17 cellular contexts compared by ENCODE assay signal in genomic region chr2:217897091-217897715, GRCh38.
A peak's percentile ranks its signal among the peaks of the same experiment; 100 is the strongest.
DNase-seq lines count a peak whose midpoint lies in the region; ATAC-seq, FAIRE-seq and TF ChIP-seq lines count a peak whose summit lies in the region.
"Had no signal": no experiment of that assay in that cellular context is flagged by ENCODE, and none has a peak within 500 bp of the region (broad histone marks: within the 10 kb centered on the region; RNA-seq: fewer than 3 reads in every experiment).

No MANE protein-coding gene starts in this region.

- TF ChIP-seq CTCF in bronchial epithelial cell (IDR thresholded peaks at IDR 0.05; ENCODE audit: insufficient read depth, low read length, severe bottlenecking): no peak

- ATAC-seq in left lobe of liver (peak; percentile 53), GM19351 (IDR thresholded peaks at IDR 0.05; ENCODE audit: unreplicated experiment) (no peak), HG03432 (IDR thresholded peaks at IDR 0.05; ENCODE audit: unreplicated experiment) (no peak)

- no peak for FAIRE-seq in bronchial epithelial cell (lab: Jason Lieb, UNC)

- no peaks in the 10 kb centered on the region for H3K27me3 ChIP-seq in bronchial epithelial cell (ENCODE audit: control insufficient read depth, insufficient read depth, low read length)
- H3K27me3 ChIP-seq in stomach smooth muscle (ENCODE audit: control insufficient read depth in 1 of 2, insufficient read depth in 2 of 2, low read length in 2 of 2): no peaks in the 10 kb centered on the region
- H3K27me3 ChIP-seq: MG63 had no signal

- DNase-seq in DMS79 treated with DMSO at 0.1 percent for 48 hours (lab: John Stamatoyannopoulos, UW) (peak; percentile 80), bronchial epithelial cell (ENCODE audit: low read depth) (peak; percentile 71), left lobe of liver (ENCODE audit: low spot score) (peak; percentile 85), NCI-H1930 (lab: John Stamatoyannopoulos, UW) (no peak), NCI-H1105 (lab: John Stamatoyannopoulos, UW) (no peak)
- DNase-seq: activated CD4-positive, alpha-beta T cell treated with anti-CD3 and anti-CD28 coated beads, Interleukin-2, amount 50 U/mL, for 48 hours; activated naive CD8-positive, alpha-beta T cell treated with anti-CD3 and anti-CD28 coated beads for 36 hours; activated T-cell treated with anti-CD3 and anti-CD28 coated beads, Interleukin-2, amount 50 U/mL, for 48 hours; COR-L47; MG63; NCI-H2081; stimulated activated CD4-positive, alpha-beta T cell treated with anti-CD3 and anti-CD28 coated beads, Interleukin-2, amount 100 ng/mL, for 48 hours; stimulated activated CD8-positive, alpha-beta memory T cell treated with anti-CD3 and anti-CD28 coated beads, Interleukin-4, amount 100 ng/mL, for 48 hours had no signal

- no peak overlapping the region for H3K9ac ChIP-seq in stomach smooth muscle (ENCODE audit: low read length in 2 of 2)

- peaks cover 62% of the 10 kb centered on the region for H3K4me1 ChIP-seq in stomach smooth muscle (ENCODE audit: control insufficient read depth, insufficient read depth, low read length)
- H3K4me1 ChIP-seq: HAP-1 had no signal

- H3K4me3 ChIP-seq in bronchial epithelial cell (ENCODE audit: low read depth, low read length) (no peak overlapping the region), stomach smooth muscle (ENCODE audit: low read length in 2 of 2) (no peak overlapping the region)
- H3K4me3 ChIP-seq: HAP-1, MG63 had no signal

- H3K27ac ChIP-seq in stomach smooth muscle (ENCODE audit: low read length): peak overlapping the region; percentile 97

- no peaks in the 10 kb centered on the region for H3K9me3 ChIP-seq in stomach smooth muscle (ENCODE audit: control insufficient read depth in 2 of 2, low read length in 2 of 2)
- H3K9me3 ChIP-seq: HAP-1, MG63 had no signal

- peaks cover 5% of the 10 kb centered on the region for H3K36me3 ChIP-seq in bronchial epithelial cell (ENCODE audit: control insufficient read depth, insufficient read depth, low read length)
- peaks cover 57 to 67% of the 10 kb centered on the region in 2 donors for H3K36me3 ChIP-seq in stomach smooth muscle (ENCODE audit: control insufficient read depth in 2 of 2, insufficient read depth in 2 of 2, low read length in 2 of 2)
- H3K36me3 ChIP-seq: HAP-1 had no signal

Comparison
In these comparisons a context has a peak if more than half of its experiments do, and no peak if none do; other contexts are left out.
1. DNase-seq: peak in DMS79 treated with DMSO at 0.1 percent for 48 hours (single experiment), bronchial epithelial cell (single experiment) and left lobe of liver (single experiment); none in NCI-H1930 (0 of 2) and NCI-H1105 (single experiment).